Comparison of ENCODE assay signal across 1 cellular context in genomic region chr6:15106958-15107643, GRCh38.
TF ChIP-seq lines count a peak whose summit lies in the region.

No MANE protein-coding gene starts in this region.

TF ChIP-seq in K562, 482 proteins besides CTCF, POLR2A, EP300 and RAD21 (continued from another document):
- TF ChIP-seq CREB3L1 (IDR thresholded peaks at IDR 0.05; ENCODE audit: borderline replicate concordance, low read depth): no peak; the same call in 1 of the 2 replicates
